In genomic region chr1:44664730-44665370, GRCh38 we compare ENCODE assay signal across 13 cellular contexts. TPM values are rescaled to one million over a fixed set of nuclear protein-coding genes. Genes with fewer than 3 reads are reported as not detected.
DNase-seq lines count a peak whose midpoint lies in the region; ATAC-seq, FAIRE-seq and TF ChIP-seq lines count a peak whose summit lies in the region.
"Had no signal": no experiment of that assay in that cellular context is flagged by ENCODE, and none has a peak within 500 bp of the region (broad histone marks: within the 10 kb centered on the region; RNA-seq: fewer than 3 reads in every experiment).

No MANE protein-coding gene starts in this region.

- intact Hi-C loops in left ventricle myocardium superior (cut with micrococcal nuclease): no loop called here

- H3K4me3 Mint-ChIP-seq in T-helper 17 cell: peak overlapping the region; percentile 76
- H3K4me3 Mint-ChIP-seq in activated naive CD8-positive, alpha-beta T cell treated with anti-CD3 and anti-CD28 coated beads, Interleukin-2, amount 50 U/mL, for 24 hours: peak overlapping the region; percentile 13

- H3K9me3 Mint-ChIP-seq in activated naive CD8-positive, alpha-beta T cell treated with anti-CD3 and anti-CD28 coated beads, Interleukin-2, amount 50 U/mL, for 24 hours: no peaks in the 10 kb centered on the region

- H3K4me1 Mint-ChIP-seq in T-helper 17 cell: peaks cover 13% of the 10 kb centered on the region
- H3K4me1 Mint-ChIP-seq in activated naive CD8-positive, alpha-beta T cell treated with anti-CD3 and anti-CD28 coated beads, Interleukin-2, amount 50 U/mL, for 24 hours: peaks cover 15% of the 10 kb centered on the region

- peak; percentile 98 for FAIRE-seq in GM12891 (lab: Jason Lieb, UNC)

- no peaks in the 10 kb centered on the region for H3K9me3 ChIP-seq in T-helper 17 cell (ENCODE audit: control insufficient read depth, low read length, poor library complexity, severe bottlenecking)
- H3K9me3 ChIP-seq: adrenal gland, Caco-2, Peyer's patch had no signal

- TF ChIP-seq POLR2A in GM12891 (IDR thresholded peaks at IDR 0.05; ENCODE audit: low read depth, low read length): no peak

- no peaks in the 10 kb centered on the region for H3K36me3 Mint-ChIP-seq in T-helper 17 cell (ENCODE audit: low read depth)
- no peaks in the 10 kb centered on the region for H3K36me3 Mint-ChIP-seq in activated naive CD8-positive, alpha-beta T cell treated with anti-CD3 and anti-CD28 coated beads, Interleukin-2, amount 50 U/mL, for 24 hours (ENCODE audit: low read depth)

- DNase-seq in GM12891 (ENCODE audit: insufficient read length, low spot score) (no peak), T-helper 17 cell (no peak), 8988T (no peak), left ventricle myocardium superior (no peak), SHP77 (lab: John Stamatoyannopoulos, UW) (no peak)
- peak; percentile 48 for DNase-seq in activated naive CD8-positive, alpha-beta T cell treated with anti-CD3 and anti-CD28 coated beads, Interleukin-2, amount 50 U/mL, for 24 hours
- DNase-seq in stimulated activated CD4-positive, alpha-beta T cell treated with anti-CD3 and anti-CD28 coated beads, TNF-alpha, amount 100 ng/mL, for 24 hours (ENCODE audit: low read depth in 3 of 3): peak in 2 of 3 experiments; percentile 18 to 46
- DNase-seq: adrenal gland, Caco-2, dermis blood vessel endothelial cell, foreskin keratinocyte had no signal

- H3K27ac Mint-ChIP-seq in T-helper 17 cell: peak overlapping the region; percentile 77
- H3K27ac Mint-ChIP-seq in activated naive CD8-positive, alpha-beta T cell treated with anti-CD3 and anti-CD28 coated beads, Interleukin-2, amount 50 U/mL, for 24 hours: peak overlapping the region; percentile 49

- no peaks in the 10 kb centered on the region for H3K27me3 Mint-ChIP-seq in T-helper 17 cell
- no peaks in the 10 kb centered on the region for H3K27me3 Mint-ChIP-seq in activated naive CD8-positive, alpha-beta T cell treated with anti-CD3 and anti-CD28 coated beads, Interleukin-2, amount 50 U/mL, for 24 hours

- ATAC-seq in T-helper 17 cell: peak; percentile 68
- peak; percentile 91 for ATAC-seq in activated naive CD8-positive, alpha-beta T cell treated with anti-CD3 and anti-CD28 coated beads, Interleukin-2, amount 50 U/mL, for 24 hours
- ATAC-seq in left ventricle myocardium superior: no peak
- no peak for ATAC-seq in GM18498 (IDR thresholded peaks at IDR 0.05; ENCODE audit: unreplicated experiment)
- ATAC-seq: foreskin keratinocyte had no signal

TF ChIP-seq in GM12891, 5 proteins besides CTCF, POLR2A, EP300 and RAD21:
- no peak for TF ChIP-seq POLR2AphosphoS5 (IDR thresholded peaks at IDR 0.05; ENCODE audit: low read depth, low read length)
- TF ChIP-seq POU2F2 (IDR thresholded peaks at IDR 0.05; ENCODE audit: low read depth, low read length): no peak
- no peak for TF ChIP-seq PAX5 (IDR thresholded peaks at IDR 0.05; ENCODE audit: insufficient read depth, low read length, severe bottlenecking)
- TF ChIP-seq SPI1 (IDR thresholded peaks at IDR 0.05; ENCODE audit: low read depth, low read length): no peak
- TF ChIP-seq TAF1 (IDR thresholded peaks at IDR 0.05; ENCODE audit: low read depth, low read length): no peak

RNA-seq across cellular contexts. Expression of gene TMEM53, which starts 9.4 kb away (rescaled TPM):
- polyA plus RNA-seq in GM12891 (2012; ENCODE audit: low read depth, missing spikeins): 9.4 TPM
- total RNA-seq in T-helper 17 cell: 1 to 10 TPM; 2.6 to 2.8 TPM
- 9.1 TPM for total RNA-seq in left ventricle myocardium superior

RNA-seq across cellular contexts. Expression of gene ARMH1, which starts 9.7 kb away (rescaled TPM):
- polyA plus RNA-seq in GM12891 (2012; ENCODE audit: low read depth, missing spikeins): 41.9 TPM
- 10 to 100 TPM; 53.0 to 56.8 TPM for total RNA-seq in T-helper 17 cell
- total RNA-seq in left ventricle myocardium superior: 0.92 TPM
- total RNA-seq: Caco-2, dermis blood vessel endothelial cell had no signal

Comparison
In these comparisons a context has a peak if more than half of its experiments do, and no peak if none do; other contexts are left out.
1. DNase-seq: peak in activated naive CD8-positive, alpha-beta T cell treated with anti-CD3 and anti-CD28 coated beads, Interleukin-2, amount 50 U/mL, for 24 hours (single experiment) and stimulated activated CD4-positive, alpha-beta T cell treated with anti-CD3 and anti-CD28 coated beads, TNF-alpha, amount 100 ng/mL, for 24 hours (2 of 3); none in GM12891 (single experiment), T-helper 17 cell (0 of 3), 8988T (single experiment), left ventricle myocardium superior (single experiment) and SHP77 (0 of 2).
2. ATAC-seq: peak in T-helper 17 cell (single experiment) and activated naive CD8-positive, alpha-beta T cell treated with anti-CD3 and anti-CD28 coated beads, Interleukin-2, amount 50 U/mL, for 24 hours (single experiment); none in left ventricle myocardium superior (single experiment) and GM18498 (single experiment).
3. RNA of gene ARMH1, which starts 9.7 kb away (total RNA-seq): 53.0 to 56.8 TPM in T-helper 17 cell; 0.92 TPM in left ventricle myocardium superior (single experiment); every median in the first group is over 10 times any median in the second.